In the genomic region with DNA sequence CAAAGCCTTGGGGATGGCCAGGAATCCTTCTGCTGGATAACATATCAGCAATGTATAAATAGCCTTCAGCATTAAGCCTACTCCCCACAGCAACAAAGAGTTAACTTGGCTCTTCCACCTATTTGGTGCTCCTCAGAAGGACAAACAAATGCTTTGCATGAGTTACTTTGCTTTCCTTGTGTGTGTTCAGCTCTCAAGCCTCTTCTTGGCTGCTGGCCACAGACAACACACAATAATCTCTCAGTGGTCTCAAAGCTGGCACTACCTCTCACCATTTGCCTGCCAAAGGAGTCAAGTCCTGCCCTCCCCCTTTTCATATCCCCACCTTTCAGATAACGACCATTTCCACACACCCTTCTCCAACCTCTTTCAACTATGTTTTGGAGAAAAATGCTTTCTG, we compare ENCODE assay signal across 23 cellular contexts. TPM values are rescaled to one million over a fixed set of nuclear protein-coding genes. Genes with fewer than 3 reads are reported as not detected.
DNase-seq lines count a peak whose midpoint lies in the region; ATAC-seq and TF ChIP-seq lines count a peak whose summit lies in the region.
"Had no signal": no experiment of that assay in that cellular context is flagged by ENCODE, and none has a peak within 500 bp of the region (broad histone marks: within the 10 kb centered on the region; RNA-seq: fewer than 3 reads in every experiment).

No MANE protein-coding gene starts in this region.

- intact Hi-C loops in heart left ventricle (cut with DNase I): no loop called here

- H3K27ac ChIP-seq in heart left ventricle: no peak overlapping the region
- H3K27ac ChIP-seq in Peyer's patch: no peak overlapping the region
- H3K27ac ChIP-seq: esophagus muscularis mucosa, pancreas, skin epidermis, suprapubic skin had no signal

- H3K4me3 ChIP-seq in heart left ventricle: no peak overlapping the region
- H3K4me3 ChIP-seq in Peyer's patch: no peak overlapping the region
- H3K4me3 ChIP-seq: esophagus muscularis mucosa, GM23338, lung, pancreas, skin epidermis, suprapubic skin had no signal

- H3K4me1 ChIP-seq in heart left ventricle (no peaks in the 10 kb centered on the region), Peyer's patch (no peaks in the 10 kb centered on the region)
- H3K4me1 ChIP-seq: esophagus muscularis mucosa, pancreas, suprapubic skin had no signal

- no peaks in the 10 kb centered on the region for H3K27me3 ChIP-seq in heart left ventricle
- no peaks in the 10 kb centered on the region for H3K27me3 ChIP-seq in Peyer's patch
- H3K27me3 ChIP-seq: esophagus muscularis mucosa, pancreas, suprapubic skin had no signal

- no peak for TF ChIP-seq POLR2A in heart left ventricle (IDR thresholded peaks at IDR 0.05)
- TF ChIP-seq POLR2A in Peyer's patch (IDR thresholded peaks at IDR 0.05): no peak

- WGBS in heart left ventricle, 4 donors: 28 to 30% (median 29%) methylated on average over 1 of the region's 1 CpG

- no peak for ATAC-seq in heart left ventricle
- ATAC-seq: GM23338, pancreas, T-helper 17 cell had no signal

- no peak for TF ChIP-seq CTCF in heart left ventricle (IDR thresholded peaks at IDR 0.05)
- TF ChIP-seq CTCF in Peyer's patch (IDR thresholded peaks at IDR 0.05): no peak

- H3K36me3 ChIP-seq in heart left ventricle (no peaks in the 10 kb centered on the region), Peyer's patch (no peaks in the 10 kb centered on the region)
- H3K36me3 ChIP-seq: pancreas had no signal

- in situ Hi-C loops in SK-MEL-5 (cut with HindIII; ENCODE audit: low pct_unique_long_range_greater_than_20kb, low sequenced_read_pairs): no loop called here

- H3K9me3 ChIP-seq in heart left ventricle (no peaks in the 10 kb centered on the region), Peyer's patch (no peaks in the 10 kb centered on the region)
- H3K9me3 ChIP-seq: esophagus muscularis mucosa, pancreas, suprapubic skin had no signal

- DNase-seq in NCI-H748 (lab: John Stamatoyannopoulos, UW; ENCODE audit: unreplicated experiment) (peak; percentile 18), NCI-H748 treated with DMSO at 0.1 percent for 48 hours (lab: John Stamatoyannopoulos, UW) (no peak), SK-MEL-5 (ENCODE audit: low read depth, low spot score) (peak; percentile 35), kidney glomerular epithelial cell (lab: John Stamatoyannopoulos, UW) (peak; percentile 40), heart left ventricle (no peak), Peyer's patch (no peak)
- DNase-seq in activated CD8-positive, alpha-beta memory T cell treated with anti-CD3 and anti-CD28 coated beads, Interleukin-2, amount 50 U/mL, for 48 hours: no peak
- no peak for DNase-seq in activated CD4-positive, alpha-beta T cell treated with anti-CD3 and anti-CD28 coated beads for 1 hour
- DNase-seq: activated B cell treated with CpG ODN at 0.5 μM for 24 hours; immature natural killer cell; Karpas-422; naive B cell; NCI-H1436; NCI-H446 treated with DMSO at 0.1 percent for 48 hours; OCI-M1; pancreas; stimulated activated CD4-positive, alpha-beta T cell treated with anti-CD3 and anti-CD28 coated beads, Interleukin-4, amount 100 ng/mL, for 4 hours; T-helper 17 cell had no signal

RNA-seq across cellular contexts. Expression of a gene that starts 17.5 kb away (rescaled TPM):
- total RNA-seq in SK-MEL-5 (2014; rRNA removed; shearing (Covaris generic)): 5.6 and 7.6 TPM in 2 replicates
- 5.8 and 8.4 TPM in 2 replicates for polyA plus RNA-seq in SK-MEL-5 (2015; cell fraction: cytosol; rRNA removed)
- polyA plus RNA-seq in SK-MEL-5 (2015; cell fraction: nucleus; rRNA removed): 1.3 and 1.6 TPM in 2 replicates
- 1 to 10 TPM in 8 of 9 donors, under 1 TPM in 1; 0.83 to 9.6 (median 2.9) TPM for total RNA-seq in heart left ventricle
- under 1 TPM; 0.69 to 0.75 TPM for polyA plus RNA-seq in heart left ventricle
- total RNA-seq in Peyer's patch: 1 to 10 TPM in 3 of 4 donors, not detected in 1; 1.4 to 1.9 (median 1.7) TPM

Comparison
In these comparisons a context has a peak if more than half of its experiments do, and no peak if none do; other contexts are left out.
1. DNase-seq: peak in NCI-H748 (single experiment), SK-MEL-5 (single experiment) and kidney glomerular epithelial cell (single experiment); none in NCI-H748 treated with DMSO at 0.1 percent for 48 hours (single experiment), heart left ventricle (0 of 5), Peyer's patch (0 of 3), activated CD8-positive, alpha-beta memory T cell treated with anti-CD3 and anti-CD28 coated beads, Interleukin-2, amount 50 U/mL, for 48 hours (single experiment) and activated CD4-positive, alpha-beta T cell treated with anti-CD3 and anti-CD28 coated beads for 1 hour (single experiment).